19 cellular contexts compared by ENCODE assay signal in the genomic region with DNA sequence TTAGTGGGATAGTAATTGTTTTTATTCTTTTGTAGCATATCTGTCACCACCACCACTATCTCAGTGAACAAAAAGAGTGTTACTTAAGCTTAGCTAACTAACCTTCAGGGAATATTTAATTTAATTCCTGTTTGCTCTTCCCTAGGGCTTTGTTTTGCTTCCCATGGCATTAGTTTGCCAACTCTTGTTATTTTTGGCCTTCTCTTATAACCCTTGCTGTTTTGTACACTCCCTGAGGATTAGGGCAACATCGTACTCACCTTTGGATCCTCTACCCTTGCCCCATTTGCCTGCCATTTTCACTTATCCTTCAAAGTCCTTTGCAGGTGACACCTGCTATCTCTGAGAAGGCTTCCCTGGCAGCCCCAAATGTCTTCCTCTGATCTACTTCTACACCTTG. TPM values are rescaled to one million over a fixed set of nuclear protein-coding genes. Genes with fewer than 3 reads are reported as not detected.
DNase-seq lines count a peak whose midpoint lies in the region; ATAC-seq, FAIRE-seq and TF ChIP-seq lines count a peak whose summit lies in the region.
"Had no signal": no experiment of that assay in that cellular context is flagged by ENCODE, and none has a peak within 500 bp of the region (broad histone marks: within the 10 kb centered on the region; RNA-seq: fewer than 3 reads in every experiment).

No MANE protein-coding gene starts in this region.

- no peaks in the 10 kb centered on the region for H3K27me3 Mint-ChIP-seq in central memory CD8-positive, alpha-beta T cell
- H3K27me3 Mint-ChIP-seq: B cell; CD4-positive, alpha-beta memory T cell had no signal

- WGBS in mesenchymal stem cell, result 91% methylated on average over 1 of the region's 1 CpG
- 58 to 80% (median 62%) methylated on average over 1 of the region's 1 CpG for WGBS in small intestine, 3 donors

- TF ChIP-seq POLR2A in breast epithelium (IDR thresholded peaks at IDR 0.05), result no peak

- POLR2A ChIA-PET in OCI-LY7 (lab: Charles Lee), result no interaction called here

- H2AFZ ChIP-seq in mesenchymal stem cell (ENCODE audit: low read depth, low read length), result no peak overlapping the region
- H2AFZ ChIP-seq in OCI-LY7 (ENCODE audit: low read length), result no peak overlapping the region

- H4K8ac ChIP-seq in mesenchymal stem cell (ENCODE audit: low read length), result no peak overlapping the region

- no peak overlapping the region for H3K4me3 Mint-ChIP-seq in central memory CD8-positive, alpha-beta T cell
- H3K4me3 Mint-ChIP-seq: B cell; CD4-positive, alpha-beta memory T cell; H9 had no signal

- H3K4me1 ChIP-seq in mesenchymal stem cell (ENCODE audit: control insufficient read depth, insufficient read depth, low read depth, low read length), result no peaks in the 10 kb centered on the region
- H3K4me1 ChIP-seq in small intestine (ENCODE audit: control insufficient read depth in 2 of 2, insufficient read depth in 1 of 2, low read depth in 1 of 2, low read length in 1 of 2), result no peaks in the 10 kb centered on the region
- H3K4me1 ChIP-seq in OCI-LY7 (ENCODE audit: insufficient read depth, low read length, poor library complexity, severe bottlenecking), result peaks cover 7% of the 10 kb centered on the region
- H3K4me1 ChIP-seq in breast epithelium, result no peaks in the 10 kb centered on the region

- H3K27ac Mint-ChIP-seq in central memory CD8-positive, alpha-beta T cell (ENCODE audit: low read depth), result peak overlapping the region; percentile 3
- H3K27ac Mint-ChIP-seq: B cell, H9 had no signal

- H3K36me3 ChIP-seq in mesenchymal stem cell (ENCODE audit: control insufficient read depth in 1 of 2, insufficient read depth in 2 of 2, low read depth in 1 of 2, low read length in 2 of 2) (peaks cover 2 to 3% of the 10 kb centered on the region in 2 experiments), small intestine (ENCODE audit: control insufficient read depth in 2 of 2, insufficient read depth in 2 of 2, low read length in 2 of 2) (no peaks in the 10 kb centered on the region), OCI-LY7 (ENCODE audit: insufficient read depth, low read length) (no peaks in the 10 kb centered on the region), breast epithelium (no peaks in the 10 kb centered on the region)

- H3K27ac ChIP-seq in 22Rv1, result peak overlapping the region; percentile 40
- H3K27ac ChIP-seq in mesenchymal stem cell (ENCODE audit: low read length, poor library complexity, severe bottlenecking), result no peak overlapping the region
- H3K27ac ChIP-seq in small intestine (ENCODE audit: low read depth in 1 of 2, low read length in 1 of 2), result no peak overlapping the region
- H3K27ac ChIP-seq in OCI-LY7 (ENCODE audit: low read depth, low read length, poor library complexity, severe bottlenecking), result no peak overlapping the region
- no peak overlapping the region for H3K27ac ChIP-seq in breast epithelium
- H3K27ac ChIP-seq: HL-60 had no signal

- TF ChIP-seq CTCF in 22Rv1 (IDR thresholded peaks at IDR 0.05) (no peak), OCI-LY7 (conservative IDR thresholded peaks at IDR 0.05; ENCODE audit: low read length) (no peak), breast epithelium (IDR thresholded peaks at IDR 0.05) (no peak)

- no peak for ATAC-seq in central memory CD8-positive, alpha-beta T cell (replicated peaks; ENCODE audit: extremely low read depth, poor library complexity, severe bottlenecking)
- ATAC-seq in HG02852 (IDR thresholded peaks at IDR 0.05; ENCODE audit: unreplicated experiment), result no peak

- H3K9me3 Mint-ChIP-seq in central memory CD8-positive, alpha-beta T cell, result no peaks in the 10 kb centered on the region
- H3K9me3 Mint-ChIP-seq: CD4-positive, alpha-beta memory T cell; H9 had no signal

- H3K9me3 ChIP-seq in mesenchymal stem cell (ENCODE audit: control insufficient read depth, low read length) (no peaks in the 10 kb centered on the region), small intestine (ENCODE audit: control insufficient read depth, low read depth) (no peaks in the 10 kb centered on the region), OCI-LY7 (ENCODE audit: low read length) (no peaks in the 10 kb centered on the region), breast epithelium (no peaks in the 10 kb centered on the region)

- BruUV-seq in OCI-LY7 (replicated peaks; lab: Mats Ljungman, UMichigan), result no TSS peak

- H3K4me3 ChIP-seq in mesenchymal stem cell (ENCODE audit: insufficient read depth in 1 of 2, low read depth in 1 of 2, low read length in 2 of 2) (no peak overlapping the region), small intestine (ENCODE audit: low read depth in 1 of 2, low read length in 2 of 2) (no peak overlapping the region), OCI-LY7 (ENCODE audit: low read depth, low read length, poor library complexity, severe bottlenecking) (no peak overlapping the region), breast epithelium (no peak overlapping the region)

- peaks cover 10% of the 10 kb centered on the region for H3K36me3 Mint-ChIP-seq in central memory CD8-positive, alpha-beta T cell (ENCODE audit: insufficient read depth)

- no peak overlapping the region for H2BK15ac ChIP-seq in mesenchymal stem cell (ENCODE audit: low read depth, poor library complexity, severe bottlenecking)

- no peak overlapping the region for H3K14ac ChIP-seq in mesenchymal stem cell (ENCODE audit: low read length in 2 of 2)

- no peak overlapping the region for H3K4ac ChIP-seq in mesenchymal stem cell (ENCODE audit: low read depth in 1 of 2, low read length in 2 of 2)

- DNase-seq in NCI-H146 treated with DMSO at 0.1 percent for 48 hours (lab: John Stamatoyannopoulos, UW; ENCODE audit: unreplicated experiment) (peak; percentile 31), mesenchymal stem cell (no peak), small intestine (no peak), OCI-LY7 (ENCODE audit: low spot score) (no peak), breast epithelium (ENCODE audit: low spot score in 2 of 2) (no peak)
- DNase-seq in central memory CD8-positive, alpha-beta T cell (ENCODE audit: low spot score in 2 of 2), result no peak
- DNase-seq: C1 segment of cervical spinal cord; CD4-positive, alpha-beta memory T cell; DMS153; DND-41; GDM1; GOT3; H9 had no signal

- H2BK5ac ChIP-seq in mesenchymal stem cell (ENCODE audit: low read depth, low read length, poor library complexity, severe bottlenecking), result no peak overlapping the region

- no peak overlapping the region for H2BK120ac ChIP-seq in mesenchymal stem cell (ENCODE audit: low read depth, low read length)

- H3K4me2 ChIP-seq in mesenchymal stem cell (ENCODE audit: low read length, poor library complexity, severe bottlenecking) (no peak overlapping the region), OCI-LY7 (ENCODE audit: low read length) (no peak overlapping the region)

- peak overlapping the region; percentile 49 for H3K9ac ChIP-seq in mesenchymal stem cell (ENCODE audit: low read length)

- peaks cover 9% of the 10 kb centered on the region for H3K4me1 Mint-ChIP-seq in central memory CD8-positive, alpha-beta T cell
- H3K4me1 Mint-ChIP-seq: H9 had no signal

- intact Hi-C loops in OCI-LY7 (cut with micrococcal nuclease; ENCODE audit: unreplicated experiment), result loop anchor here (5.0 to 10.0 kb wide), 2 partner anchors 258 to 324 kb away; no protein-coding TSS in a partner anchor
- intact Hi-C loops in breast epithelium (cut with DNase I; ENCODE audit: low total_unique reads), result no loop called here

- CTCF ChIA-PET in OCI-LY7 (lab: Charles Lee; ENCODE audit: unreplicated experiment), result no interaction called here

- H3K9me2 ChIP-seq in OCI-LY7 (ENCODE audit: insufficient read depth, low read length), result no peaks in the 10 kb centered on the region

- no peak overlapping the region for H3K23ac ChIP-seq in mesenchymal stem cell (ENCODE audit: low read length in 2 of 2)

- no peak overlapping the region for H3K18ac ChIP-seq in mesenchymal stem cell (ENCODE audit: low read depth in 1 of 2, low read length in 2 of 2)

- peaks cover 3% of the 10 kb centered on the region for H3K79me1 ChIP-seq in mesenchymal stem cell (replicated peaks; ENCODE audit: low read length, poor library complexity, severe bottlenecking)

- no peak for FAIRE-seq in small intestine (lab: Jason Lieb, UNC)
- FAIRE-seq: A204.1, GM12892 had no signal

- no peak overlapping the region for H2BK12ac ChIP-seq in mesenchymal stem cell (ENCODE audit: low read length in 2 of 2)

- H4K20me1 ChIP-seq in OCI-LY7 (ENCODE audit: insufficient read depth, low read length), result no peaks in the 10 kb centered on the region

- H2AK5ac ChIP-seq in mesenchymal stem cell (ENCODE audit: low read length, severe bottlenecking), result no peak overlapping the region

- no peak overlapping the region for H4K91ac ChIP-seq in mesenchymal stem cell (ENCODE audit: low read length)

- no peaks in the 10 kb centered on the region for H3K79me2 ChIP-seq in OCI-LY7 (ENCODE audit: insufficient read depth, low read depth, low read length)

- H3K27me3 ChIP-seq in mesenchymal stem cell (ENCODE audit: control insufficient read depth in 1 of 2, insufficient read depth in 1 of 2, low read length in 2 of 2) (no peaks in the 10 kb centered on the region), small intestine (ENCODE audit: control insufficient read depth in 2 of 2, insufficient read depth in 2 of 2, low read length in 2 of 2) (no peaks in the 10 kb centered on the region), breast epithelium (no peaks in the 10 kb centered on the region)

RNA-seq across cellular contexts. Expression of gene ACOT13, which starts 23.7 kb away (rescaled TPM):
- polyA plus RNA-seq in mesenchymal stem cell (2013, experiment 1 of 2), result 41.0 TPM
- 44.4 TPM for polyA plus RNA-seq in mesenchymal stem cell (2013, experiment 2 of 2)
- polyA plus RNA-seq in small intestine, result 10 to 100 TPM; 10.5 to 18.1 (median 14.3) TPM
- total RNA-seq in OCI-LY7 (2014; rRNA removed; shearing (Covaris generic)), result 4.1 and 6.7 TPM in 2 replicates
- total RNA-seq in OCI-LY7 (2022) (16.4 and 19.0 TPM in 2 replicates), breast epithelium (10 to 100 TPM in 1 of 3 donors, 1 to 10 TPM in 2; 6.3 to 12.0 (median 8.2) TPM)

RNA-seq across cellular contexts. Expression of gene TDP2, which starts 23.9 kb away (rescaled TPM):
- polyA plus RNA-seq in mesenchymal stem cell (2013, experiment 1 of 2), result 27.2 TPM
- 27.8 TPM for polyA plus RNA-seq in mesenchymal stem cell (2013, experiment 2 of 2)
- polyA plus RNA-seq in small intestine, result 100 to 1,000 TPM in 2 of 3 donors, 10 to 100 TPM in 1; 76.2 to 419 (median 213) TPM
- total RNA-seq in OCI-LY7 (2014; rRNA removed; shearing (Covaris generic)), result 22.5 and 27.2 TPM in 2 replicates
- total RNA-seq in OCI-LY7 (2022), result 39.4 and 39.6 TPM in 2 replicates
- 10 to 100 TPM; 31.5 to 40.6 (median 37.2) TPM for total RNA-seq in breast epithelium

RNA-seq across cellular contexts. Expression of gene C6orf62, which starts 28.4 kb away (rescaled TPM):
- polyA plus RNA-seq in mesenchymal stem cell (2013, experiment 1 of 2), result 74.6 TPM
- 75.9 TPM for polyA plus RNA-seq in mesenchymal stem cell (2013, experiment 2 of 2)
- 10 to 100 TPM; 34.3 to 53.1 (median 45.8) TPM for polyA plus RNA-seq in small intestine
- total RNA-seq in OCI-LY7 (2014; rRNA removed; shearing (Covaris generic)), result 36.6 and 42.3 TPM in 2 replicates
- total RNA-seq in OCI-LY7 (2022) (77.4 and 81.2 TPM in 2 replicates), breast epithelium (10 to 100 TPM; 57.0 to 86.1 (median 66.1) TPM)

RNA-seq across cellular contexts. Expression of gene KIAA0319, which starts 44.6 kb away (rescaled TPM):
- polyA plus RNA-seq in mesenchymal stem cell (2013, experiment 1 of 2), result 0.03 TPM
- polyA plus RNA-seq in mesenchymal stem cell (2013, experiment 2 of 2), result 0.03 TPM
- polyA plus RNA-seq in small intestine, result under 1 TPM in 1 of 3 donors, not detected in 2; 0.18 TPM
- 0.46 and 0.50 TPM in 2 replicates for total RNA-seq in OCI-LY7 (2014; rRNA removed; shearing (Covaris generic))
- total RNA-seq in OCI-LY7 (2022), result 0.66 and 0.76 TPM in 2 replicates
- under 1 TPM in 2 of 3 donors, not detected in 1; under 0.01 to 0.15 TPM for total RNA-seq in breast epithelium
